24 cellular contexts compared by ENCODE assay signal in the genomic region with DNA sequence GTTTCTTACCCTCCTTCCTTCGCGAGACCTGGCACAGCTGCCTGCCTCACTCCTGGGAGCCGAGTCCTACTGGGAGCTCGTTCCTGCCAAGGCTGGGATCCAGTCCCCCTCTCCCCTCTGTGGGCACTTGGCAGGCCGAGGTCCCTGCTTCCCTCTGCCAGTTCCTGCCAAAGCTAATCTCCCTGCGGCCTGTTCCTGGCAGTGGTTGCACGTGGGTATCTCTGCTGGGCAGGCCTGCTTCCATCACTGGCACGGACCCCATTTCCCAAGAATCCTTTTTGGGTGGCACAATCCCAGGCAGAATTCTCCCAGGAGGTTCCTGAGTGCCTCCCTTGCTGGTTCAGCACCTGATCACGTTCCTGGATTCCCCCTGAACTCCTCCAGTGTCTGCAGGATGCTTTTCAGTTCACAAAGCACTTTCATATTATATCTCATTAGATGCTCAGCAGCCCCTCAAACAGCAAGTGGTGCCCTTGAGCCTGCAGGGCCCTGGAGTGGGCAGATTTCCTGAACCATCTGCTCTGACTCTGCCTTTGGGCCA.
DNase-seq lines count a peak whose midpoint lies in the region; ATAC-seq and TF ChIP-seq lines count a peak whose summit lies in the region.
"Had no signal": no experiment of that assay in that cellular context is flagged by ENCODE, and none has a peak within 500 bp of the region (broad histone marks: within the 10 kb centered on the region; RNA-seq: fewer than 3 reads in every experiment).

No MANE protein-coding gene starts in this region.

- H3K4me1 Mint-ChIP-seq in brain: peaks cover 10% of the 10 kb centered on the region

- peak overlapping the region in 3 of 5 experiments; percentile 31 to 75 (median 49) for H3K27ac Mint-ChIP-seq in brain
- H3K27ac Mint-ChIP-seq: activated CD4-positive, alpha-beta memory T cell treated with anti-CD3 and anti-CD28 coated beads for 36 hours; activated naive CD8-positive, alpha-beta T cell treated with anti-CD3 and anti-CD28 coated beads, Interleukin-2, amount 10 ng/mL, durations not matched to agents 7 days and 5 days; mesothelial cell of epicardium had no signal

- no peak for TF ChIP-seq CTCF in brain (conservative IDR thresholded peaks at IDR 0.05)
- TF ChIP-seq CTCF in right atrium auricular region (IDR thresholded peaks at IDR 0.05): no peak
- no peak for TF ChIP-seq CTCF in psoas muscle (IDR thresholded peaks at IDR 0.05)

- H3K9me3 ChIP-seq in right atrium auricular region (no peaks in the 10 kb centered on the region), psoas muscle (no peaks in the 10 kb centered on the region)
- H3K9me3 ChIP-seq: vagina had no signal

- 0 out of 2 replicates have a peak, but pooled peaks cover 1% of the 10 kb centered on the region for H3K27me3 ChIP-seq in H7 (ENCODE audit: control insufficient read depth, insufficient read depth, low read length)
- no peaks in the 10 kb centered on the region for H3K27me3 ChIP-seq in right atrium auricular region
- no peaks in the 10 kb centered on the region for H3K27me3 ChIP-seq in psoas muscle (ENCODE audit: insufficient read depth in 3 of 3, low read length in 2 of 3)
- H3K27me3 ChIP-seq: cardiac muscle cell, vagina had no signal

- H3K27ac ChIP-seq in right atrium auricular region (peak overlapping the region; percentile 62 to 81), psoas muscle (peak overlapping the region; percentile 80)
- H3K27ac ChIP-seq: cardiac muscle cell, vagina, WERI-Rb-1 had no signal

- no peaks in the 10 kb centered on the region for H3K36me3 Mint-ChIP-seq in brain
- H3K36me3 Mint-ChIP-seq: activated CD4-positive, alpha-beta memory T cell treated with anti-CD3 and anti-CD28 coated beads for 36 hours; activated naive CD8-positive, alpha-beta T cell treated with anti-CD3 and anti-CD28 coated beads, Interleukin-2, amount 10 ng/mL, durations not matched to agents 7 days and 5 days; mesothelial cell of epicardium had no signal

- no peaks in the 10 kb centered on the region for H3K36me3 ChIP-seq in H7 (replicated peaks; ENCODE audit: control insufficient read depth, insufficient read depth, low read length)
- H3K36me3 ChIP-seq in right atrium auricular region: no peaks in the 10 kb centered on the region
- no peaks in the 10 kb centered on the region for H3K36me3 ChIP-seq in psoas muscle (ENCODE audit: insufficient read depth in 1 of 2, low read depth in 1 of 2)
- H3K36me3 ChIP-seq: cardiac muscle cell, vagina, WERI-Rb-1 had no signal

- intact Hi-C loops in psoas muscle (cut with DNase I): loop anchor here in 1 of 2 donors (5.0 kb wide), 1 partner anchor 301 kb away; no protein-coding TSS in a partner anchor

- peaks cover 0 to 17% of the 10 kb centered on the region in 2 donors for H3K4me1 ChIP-seq in right atrium auricular region
- peaks cover 12% of the 10 kb centered on the region for H3K4me1 ChIP-seq in psoas muscle

- DNase-seq in H7 (peak; percentile 3), right atrium auricular region (ENCODE audit: low spot score) (peak; percentile 61), psoas muscle (no peak), NCI-H2081 (lab: John Stamatoyannopoulos, UW) (no peak), OCI-M2 (lab: John Stamatoyannopoulos, UW; ENCODE audit: unreplicated experiment) (no peak), HPDE6-E6E7 (ENCODE audit: extremely low spot score) (no peak)
- DNase-seq: activated CD4-positive, alpha-beta memory T cell treated with anti-CD3 and anti-CD28 coated beads for 36 hours; activated naive CD8-positive, alpha-beta T cell treated with anti-CD3 and anti-CD28 coated beads, Interleukin-2, amount 10 ng/mL, durations not matched to agents 7 days and 5 days; activated T-cell treated with anti-CD3 and anti-CD28 coated beads, Interleukin-2, amount 50 U/mL, for 48 hours; effector CD4-positive, alpha-beta T cell; EL; glutamatergic neuron; H9; NCI-H2029; SHP77 treated with DMSO at 0.1 percent for 48 hours; stimulated activated CD4-positive, alpha-beta T cell treated with anti-CD3 and anti-CD28 coated beads, Interleukin-4, amount 100 ng/mL, for 1 hour; WERI-Rb-1 had no signal

- no peaks in the 10 kb centered on the region for H3K9me3 Mint-ChIP-seq in brain
- H3K9me3 Mint-ChIP-seq: activated CD4-positive, alpha-beta memory T cell treated with anti-CD3 and anti-CD28 coated beads for 36 hours; activated naive CD8-positive, alpha-beta T cell treated with anti-CD3 and anti-CD28 coated beads, Interleukin-2, amount 10 ng/mL, durations not matched to agents 7 days and 5 days; H9; mesothelial cell of epicardium had no signal

- H3K4me3 ChIP-seq in H7 (ENCODE audit: insufficient read depth, low read depth, low read length) (no peak overlapping the region), right atrium auricular region (peak overlapping the region in 1 of 2 donors; percentile 10), psoas muscle (peak overlapping the region; percentile 11)
- H3K4me3 ChIP-seq: cardiac muscle cell, K562, vagina had no signal

- 35 to 51% (median 37%) methylated on average over 5 to 9 of the region's 9 CpGs for WGBS in psoas muscle, 3 donors

- H3K27me3 Mint-ChIP-seq in brain: peaks cover 15% of the 10 kb centered on the region

- peak in 2 of 4 donors; percentile 22 to 34 for ATAC-seq in psoas muscle
- ATAC-seq in GM19035 (IDR thresholded peaks at IDR 0.05; ENCODE audit: unreplicated experiment): no peak
- ATAC-seq: esophagus mucosa, K562 had no signal

- peak overlapping the region in 1 of 5 experiments; percentile 42 for H3K4me3 Mint-ChIP-seq in brain
- H3K4me3 Mint-ChIP-seq: activated CD4-positive, alpha-beta memory T cell treated with anti-CD3 and anti-CD28 coated beads for 36 hours; activated naive CD8-positive, alpha-beta T cell treated with anti-CD3 and anti-CD28 coated beads, Interleukin-2, amount 10 ng/mL, durations not matched to agents 7 days and 5 days; H9; mesothelial cell of epicardium had no signal

Comparison
In these comparisons a context has a peak if more than half of its experiments do, and no peak if none do; other contexts are left out.
1. DNase-seq: peak in H7 (single experiment) and right atrium auricular region (single experiment); none in psoas muscle (0 of 2), NCI-H2081 (0 of 2), OCI-M2 (single experiment) and HPDE6-E6E7 (single experiment).